In genomic region chr16:8960788-8961109, GRCh38 we compare ENCODE assay signal across 9 cellular contexts. TPM values are rescaled to one million over a fixed set of nuclear protein-coding genes. Genes with fewer than 3 reads are reported as not detected.
DNase-seq lines count a peak whose midpoint lies in the region; ATAC-seq and TF ChIP-seq lines count a peak whose summit lies in the region.
"Had no signal": no experiment of that assay in that cellular context is flagged by ENCODE, and none has a peak within 500 bp of the region (broad histone marks: within the 10 kb centered on the region; RNA-seq: fewer than 3 reads in every experiment).

No MANE protein-coding gene starts in this region.

- no peaks in the 10 kb centered on the region for H3K27me3 ChIP-seq in spleen (replicated peaks in 1 of 7)

- no peak for TF ChIP-seq POLR2A in spleen (IDR thresholded peaks at IDR 0.05)

- intact Hi-C loops in spleen (cut with DNase I; ENCODE audit: low total_unique reads) (loop anchor here (10.0 kb wide), 1 partner anchor 134 kb away; the partner anchor contains the start of gene HAPSTR1), posterior vena cava (cut with DNase I) (loop anchor here in 1 of 2 donors (10.0 kb wide), 1 partner anchor 134 kb away; the partner anchor contains the start of gene HAPSTR1)

- TF ChIP-seq CTCF in VCaP (conservative IDR thresholded peaks at IDR 0.05), result no peak
- TF ChIP-seq CTCF in fibroblast of villous mesenchyme (IDR thresholded peaks at IDR 0.05; ENCODE audit: insufficient read depth, low read depth, low read length), result no peak
- no peak for TF ChIP-seq CTCF in spleen (IDR thresholded peaks at IDR 0.05 in 8 of 11, conservative IDR thresholded peaks at IDR 0.05 in 3 of 11)

- H3K4me3 ChIP-seq in fibroblast of villous mesenchyme (ENCODE audit: low read depth, low read length), result peak overlapping the region; percentile 8
- H3K4me3 ChIP-seq in spleen, result peak overlapping the region in 4 of 8 donors; percentile 12 to 93 (median 52)

- peaks cover 61% of the 10 kb centered on the region for H3K4me1 Mint-ChIP-seq in T-helper 1 cell treated with Interleukin-12 subunit alpha and Interleukin-12 subunit beta and Interleukin-4 antibody, amounts not matched to agents 30 μg/mL and 1 μg/mL, for 36 hours (ENCODE audit: low read depth)

- peaks cover 64 to 80% (median 72%) of the 10 kb centered on the region in 6 donors for H3K4me1 ChIP-seq in spleen

- H3K27ac Mint-ChIP-seq in T-helper 1 cell treated with Interleukin-12 subunit alpha and Interleukin-12 subunit beta and Interleukin-4 antibody, amounts not matched to agents 30 μg/mL and 1 μg/mL, for 36 hours, result peak overlapping the region; percentile 86

- no peaks in the 10 kb centered on the region for H3K9me3 ChIP-seq in spleen

- H3K27me3 Mint-ChIP-seq in T-helper 1 cell treated with Interleukin-12 subunit alpha and Interleukin-12 subunit beta and Interleukin-4 antibody, amounts not matched to agents 30 μg/mL and 1 μg/mL, for 36 hours (ENCODE audit: low read depth), result peaks cover 4% of the 10 kb centered on the region

- ATAC-seq in GM21528 (IDR thresholded peaks at IDR 0.05; ENCODE audit: low FRiP score, unreplicated experiment), result no peak

- DNase-seq in T-helper 1 cell (no peak), fibroblast of villous mesenchyme (ENCODE audit: low read depth) (no peak), spleen (no peak), T1000 (lab: John Stamatoyannopoulos, UW) (no peak), posterior vena cava (ENCODE audit: low spot score) (no peak)
- DNase-seq: 8988T had no signal

- H3K36me3 Mint-ChIP-seq in T-helper 1 cell treated with Interleukin-12 subunit alpha and Interleukin-12 subunit beta and Interleukin-4 antibody, amounts not matched to agents 30 μg/mL and 1 μg/mL, for 36 hours (ENCODE audit: low read depth), result peaks cover 11% of the 10 kb centered on the region

- no peaks in the 10 kb centered on the region for H3K9me3 Mint-ChIP-seq in T-helper 1 cell treated with Interleukin-12 subunit alpha and Interleukin-12 subunit beta and Interleukin-4 antibody, amounts not matched to agents 30 μg/mL and 1 μg/mL, for 36 hours

- H3K36me3 ChIP-seq in spleen, result no peaks in the 10 kb centered on the region

- H3K27ac ChIP-seq in VCaP (0 out of 2 replicates have a peak overlapping the region, but pooled peaks have one; percentile 5), spleen (peak overlapping the region; percentile 40 to 94 (median 80))

- peak overlapping the region; percentile 96 for H3K4me3 Mint-ChIP-seq in T-helper 1 cell treated with Interleukin-12 subunit alpha and Interleukin-12 subunit beta and Interleukin-4 antibody, amounts not matched to agents 30 μg/mL and 1 μg/mL, for 36 hours

- 56 to 73% (median 65%) methylated on average over 1 of the region's 1 CpG for WGBS in spleen, 5 donors

RNA-seq across cellular contexts. Expression of gene USP7, which starts 3.0 kb away (rescaled TPM):
- total RNA-seq in fibroblast of villous mesenchyme (48.6 and 54.4 TPM in 2 replicates), spleen (100 to 1,000 TPM; 102 to 145 (median 128) TPM), posterior vena cava (10 to 100 TPM; 72.2 to 82.7 TPM)
- polyA plus RNA-seq in spleen, result 10 to 100 TPM; 26.1 to 34.6 (median 29.6) TPM
